In the genomic region with DNA sequence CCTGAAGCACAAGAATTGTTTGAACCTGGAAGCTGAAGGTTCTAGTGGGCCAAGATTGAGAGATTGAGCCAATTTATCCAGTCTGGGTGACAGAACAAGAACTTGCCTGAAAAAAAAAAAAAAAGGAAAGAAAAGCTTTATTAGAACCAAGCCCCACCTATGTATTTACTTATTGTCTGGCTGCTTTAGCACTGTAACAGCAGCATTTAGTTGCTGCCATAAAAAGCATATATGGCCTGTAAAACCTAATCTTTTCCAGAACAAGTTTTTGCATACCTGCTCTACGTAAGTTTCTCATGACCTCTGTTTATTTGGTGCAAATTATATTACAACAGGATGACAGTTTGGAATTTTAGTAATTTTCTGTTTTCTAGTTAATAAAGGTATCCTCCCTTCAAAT, we compare ENCODE assay signal across 8 cellular contexts.
"Had no signal": no experiment of that assay in that cellular context is flagged by ENCODE, and none has a peak within 500 bp of the region (broad histone marks: within the 10 kb centered on the region; RNA-seq: fewer than 3 reads in every experiment).

No MANE protein-coding gene starts in this region.

- DNase-seq: GDM1, GF-D8 had no signal

- H3K4me3 ChIP-seq: GM12878 had no signal

- FAIRE-seq: G401.6, GM12878, GM12891, GM12892, GM18507, GM19239 had no signal

- ATAC-seq: GM12878 had no signal
